In genomic region chr19:54390942-54391577, GRCh38 we compare ENCODE assay signal across 1 cellular context.
TF ChIP-seq lines count a peak whose summit lies in the region.

No MANE protein-coding gene starts in this region.

TF ChIP-seq in HEK293, 187 proteins besides CTCF, POLR2A, EP300 and RAD21 (continued from another document):
- no peak for TF ChIP-seq ATF2 (tag by site-specific recombination; IDR thresholded peaks at IDR 0.05; ENCODE audit: low read depth)
- 0 out of 2 replicates have a peak, but pooled peaks have one; percentile 13 for TF ChIP-seq PRDM1 (tag by site-specific recombination; IDR thresholded peaks at IDR 0.05)
- peak; percentile 84 for TF ChIP-seq ZNF654 (tag by site-specific recombination; IDR thresholded peaks at IDR 0.05; ENCODE audit: low read depth)
- no peak for TF ChIP-seq ZNF600 (tag by site-specific recombination; IDR thresholded peaks at IDR 0.05)
